21 cellular contexts compared by ENCODE assay signal in genomic region chr18:2529154-2529553, GRCh38. TPM values are rescaled to one million over a fixed set of nuclear protein-coding genes. Genes with fewer than 3 reads are reported as not detected.
DNase-seq lines count a peak whose midpoint lies in the region; ATAC-seq and TF ChIP-seq lines count a peak whose summit lies in the region.
"Had no signal": no experiment of that assay in that cellular context is flagged by ENCODE, and none has a peak within 500 bp of the region (broad histone marks: within the 10 kb centered on the region; RNA-seq: fewer than 3 reads in every experiment).

No MANE protein-coding gene starts in this region.

- no peak overlapping the region for H3K9ac ChIP-seq in endodermal cell (ENCODE audit: extremely low read depth, low read length, poor library complexity, severe bottlenecking)

- intact Hi-C loops in left ventricle myocardium superior (cut with micrococcal nuclease) = no loop called here
- intact Hi-C loops in naive thymus-derived CD4-positive, alpha-beta T cell (cut with micrococcal nuclease) = no loop called here

- H3K4me1 Mint-ChIP-seq in endodermal cell (peaks cover 9% of the 10 kb centered on the region), mesothelial cell of epicardium (peaks cover 8% of the 10 kb centered on the region)
- no peaks in the 10 kb centered on the region for H3K4me1 Mint-ChIP-seq in naive thymus-derived CD4-positive, alpha-beta T cell
- H3K4me1 Mint-ChIP-seq: activated naive CD4-positive, alpha-beta T cell treated with anti-CD3 and anti-CD28 coated beads, Interleukin-2, amount 10 ng/mL, durations not matched to agents 7 days and 5 days had no signal

- H3K27me3 Mint-ChIP-seq in endodermal cell (ENCODE audit: insufficient read depth) (no peaks in the 10 kb centered on the region), mesothelial cell of epicardium (ENCODE audit: low read depth) (no peaks in the 10 kb centered on the region)
- H3K27me3 Mint-ChIP-seq in naive thymus-derived CD4-positive, alpha-beta T cell = peaks cover 0 to 3% (median 0%) of the 10 kb centered on the region in 5 donors
- H3K27me3 Mint-ChIP-seq: activated CD8-positive, alpha-beta T cell treated with anti-CD3 and anti-CD28 coated beads for 36 hours; activated naive CD4-positive, alpha-beta T cell treated with anti-CD3 and anti-CD28 coated beads, Interleukin-2, amount 10 ng/mL, durations not matched to agents 7 days and 5 days had no signal

- H3K9me3 Mint-ChIP-seq in endodermal cell = peaks cover 37% of the 10 kb centered on the region
- H3K9me3 Mint-ChIP-seq in mesothelial cell of epicardium = peaks cover 12% of the 10 kb centered on the region
- peaks cover 0 to 6% (median 0%) of the 10 kb centered on the region in 11 donors for H3K9me3 Mint-ChIP-seq in naive thymus-derived CD4-positive, alpha-beta T cell
- H3K9me3 Mint-ChIP-seq: activated CD8-positive, alpha-beta T cell treated with anti-CD3 and anti-CD28 coated beads for 36 hours; activated naive CD4-positive, alpha-beta T cell treated with anti-CD3 and anti-CD28 coated beads, Interleukin-2, amount 10 ng/mL, durations not matched to agents 7 days and 5 days; T-helper 2 cell treated with Interferon-gamma antibody and Interleukin-4, amounts not matched to agents 5 μg/mL and 100 μg/mL, for 36 hours had no signal

- H3K9me3 ChIP-seq in endodermal cell (ENCODE audit: control insufficient read depth, low read length) = peaks cover 57% of the 10 kb centered on the region
- no peaks in the 10 kb centered on the region for H3K9me3 ChIP-seq in MG63
- H3K9me3 ChIP-seq in naive thymus-derived CD4-positive, alpha-beta T cell (ENCODE audit: control insufficient read depth in 2 of 3, low read length in 3 of 3) = no peaks in the 10 kb centered on the region
- H3K9me3 ChIP-seq: ascending aorta, mucosa of descending colon, suprapubic skin had no signal

- H3K36me3 Mint-ChIP-seq in endodermal cell (ENCODE audit: low read depth) (peaks cover 27% of the 10 kb centered on the region), mesothelial cell of epicardium (peaks cover 21% of the 10 kb centered on the region)
- peaks cover 2 to 41% (median 16%) of the 10 kb centered on the region in 5 donors for H3K36me3 Mint-ChIP-seq in naive thymus-derived CD4-positive, alpha-beta T cell

- TF ChIP-seq CTCF in endodermal cell (conservative IDR thresholded peaks at IDR 0.05) (no peak), mesothelial cell of epicardium (IDR thresholded peaks at IDR 0.05; ENCODE audit: unreplicated experiment) (no peak)

- no peak for ATAC-seq in left ventricle myocardium superior
- no peak for ATAC-seq in naive thymus-derived CD4-positive, alpha-beta T cell
- ATAC-seq: activated CD8-positive, alpha-beta T cell treated with anti-CD3 and anti-CD28 coated beads for 36 hours; mucosa of descending colon had no signal

- H3K27ac ChIP-seq in endodermal cell (ENCODE audit: low read depth, low read length) = no peak overlapping the region
- no peak overlapping the region for H3K27ac ChIP-seq in naive thymus-derived CD4-positive, alpha-beta T cell (ENCODE audit: low read depth, low read length)
- H3K27ac ChIP-seq: ascending aorta, SK-N-MC, suprapubic skin had no signal

- H3K36me3 ChIP-seq in endodermal cell (ENCODE audit: control insufficient read depth, insufficient read depth, low read length) (peaks cover 7% of the 10 kb centered on the region), MG63 (no peaks in the 10 kb centered on the region)
- H3K36me3 ChIP-seq in naive thymus-derived CD4-positive, alpha-beta T cell (ENCODE audit: control insufficient read depth in 2 of 3, insufficient read depth in 3 of 3, low read length in 3 of 3) = peaks cover 0 to under 1% (median 0%) of the 10 kb centered on the region in 3 experiments
- H3K36me3 ChIP-seq: ascending aorta, suprapubic skin had no signal

- H3K27me3 ChIP-seq in endodermal cell (ENCODE audit: control insufficient read depth, insufficient read depth, low read length, poor library complexity, severe bottlenecking) = no peaks in the 10 kb centered on the region
- no peaks in the 10 kb centered on the region for H3K27me3 ChIP-seq in MG63
- H3K27me3 ChIP-seq in naive thymus-derived CD4-positive, alpha-beta T cell (ENCODE audit: control insufficient read depth in 2 of 2, insufficient read depth in 2 of 2, low read length in 2 of 2) = no peaks in the 10 kb centered on the region
- H3K27me3 ChIP-seq: ascending aorta, suprapubic skin had no signal

- H3K4me3 Mint-ChIP-seq in endodermal cell (no peak overlapping the region), mesothelial cell of epicardium (no peak overlapping the region)
- H3K4me3 Mint-ChIP-seq in naive thymus-derived CD4-positive, alpha-beta T cell = no peak overlapping the region
- H3K4me3 Mint-ChIP-seq: activated CD8-positive, alpha-beta T cell treated with anti-CD3 and anti-CD28 coated beads for 36 hours; activated naive CD4-positive, alpha-beta T cell treated with anti-CD3 and anti-CD28 coated beads, Interleukin-2, amount 10 ng/mL, durations not matched to agents 7 days and 5 days; T-helper 2 cell treated with Interferon-gamma antibody and Interleukin-4, amounts not matched to agents 5 μg/mL and 100 μg/mL, for 36 hours had no signal

- H3K27ac Mint-ChIP-seq in endodermal cell (no peak overlapping the region), mesothelial cell of epicardium (peak overlapping the region; percentile 5)
- H3K27ac Mint-ChIP-seq in naive thymus-derived CD4-positive, alpha-beta T cell = peak overlapping the region in 1 of 9 donors; percentile 4
- H3K27ac Mint-ChIP-seq: activated CD8-positive, alpha-beta T cell treated with anti-CD3 and anti-CD28 coated beads for 36 hours; activated naive CD4-positive, alpha-beta T cell treated with anti-CD3 and anti-CD28 coated beads, Interleukin-2, amount 10 ng/mL, durations not matched to agents 7 days and 5 days; T-helper 2 cell treated with Interferon-gamma antibody and Interleukin-4, amounts not matched to agents 5 μg/mL and 100 μg/mL, for 36 hours had no signal

- H3K4me1 ChIP-seq in endodermal cell (ENCODE audit: control insufficient read depth, insufficient read depth, low read length) = no peaks in the 10 kb centered on the region
- no peaks in the 10 kb centered on the region for H3K4me1 ChIP-seq in naive thymus-derived CD4-positive, alpha-beta T cell (ENCODE audit: control insufficient read depth in 2 of 2, insufficient read depth in 2 of 2, low read length in 2 of 2)
- H3K4me1 ChIP-seq: ascending aorta, suprapubic skin had no signal

- 92% methylated on average over 3 to 6 of the region's 7 CpGs for WGBS in endodermal cell (ENCODE audit: insufficient coverage in 1 of 2, insufficient read length in 1 of 2), 2 experiments

- CTCF ChIA-PET in naive thymus-derived CD4-positive, alpha-beta T cell (lab: Charles Lee) = no interaction called here

- DNase-seq in EH (ENCODE audit: low read depth) = peak; percentile 73
- DNase-seq in M059J (ENCODE audit: low read depth) = peak; percentile 82
- peak; percentile 56 for DNase-seq in endodermal cell
- peak in 1 of 2 experiments; percentile 30 for DNase-seq in mesothelial cell of epicardium (ENCODE audit: low spot score in 2 of 2, unreplicated experiment in 2 of 2)
- no peak for DNase-seq in NCI-H2029 treated with DMSO at 0.1 percent for 48 hours (lab: John Stamatoyannopoulos, UW)
- DNase-seq in left ventricle myocardium superior = no peak
- DNase-seq in MG63 = no peak
- DNase-seq in naive thymus-derived CD4-positive, alpha-beta T cell = no peak
- DNase-seq: activated CD8-positive, alpha-beta T cell treated with anti-CD3 and anti-CD28 coated beads for 36 hours; activated naive CD4-positive, alpha-beta T cell treated with anti-CD3 and anti-CD28 coated beads, Interleukin-2, amount 10 ng/mL, durations not matched to agents 7 days and 5 days; activated T-cell treated with anti-CD3 and anti-CD28 coated beads, Interleukin-2, amount 50 U/mL, for 1 hour; DND-41; hippocampal formation; mucosa of descending colon; NCI-H1694 treated with DMSO at 0.1 percent for 48 hours; NCI-H345; stimulated activated CD4-positive, alpha-beta T cell treated with anti-CD3 and anti-CD28 coated beads, Interleukin-12 subunit alpha, Interleukin-12 subunit beta, amount 100 ng/mL, for 4 hours had no signal

- POLR2A ChIA-PET in naive thymus-derived CD4-positive, alpha-beta T cell (lab: Charles Lee) = no interaction called here

- H3K4me3 ChIP-seq in endodermal cell (ENCODE audit: low read length) = no peak overlapping the region
- no peak overlapping the region for H3K4me3 ChIP-seq in MG63
- no peak overlapping the region for H3K4me3 ChIP-seq in naive thymus-derived CD4-positive, alpha-beta T cell (ENCODE audit: low read length)
- H3K4me3 ChIP-seq: ascending aorta, mucosa of descending colon, SK-N-MC, suprapubic skin had no signal

RNA-seq across cellular contexts. Expression of gene METTL4, which starts 42.2 kb away (rescaled TPM):
- 7.9 and 11.7 TPM in 2 replicates for total RNA-seq in M059J (2014; rRNA removed; shearing (Covaris generic))
- total RNA-seq in endodermal cell (10 to 100 TPM; 11.2 to 17.5 TPM), mesothelial cell of epicardium (9.6 to 14.4 TPM (median 10.7 TPM) in 3 replicates), left ventricle myocardium superior (5.9 TPM)
- 17.5 TPM for polyA plus RNA-seq in endodermal cell (2013, experiment 1 of 2)
- polyA plus RNA-seq in endodermal cell (2013, experiment 2 of 2) = 17.3 TPM
- total RNA-seq in MG63 (2014; rRNA removed; shearing (Covaris generic); ENCODE audit: low replicate concordance) = 6.6 and 10.8 TPM in 2 replicates
- 10 to 100 TPM; 13.8 to 32.5 (median 22.8) TPM for total RNA-seq in naive thymus-derived CD4-positive, alpha-beta T cell
- polyA plus RNA-seq in naive thymus-derived CD4-positive, alpha-beta T cell = 10 to 100 TPM; 12.0 to 18.7 TPM
- total RNA-seq: ascending aorta had no signal

RNA-seq across cellular contexts. Expression of gene NDC80, which starts 42.2 kb away (rescaled TPM):
- total RNA-seq in M059J (2014; rRNA removed; shearing (Covaris generic)) = 52.0 and 65.8 TPM in 2 replicates
- total RNA-seq in endodermal cell = 10 to 100 TPM; 29.7 to 61.8 TPM
- polyA plus RNA-seq in endodermal cell (2013, experiment 1 of 2) = 52.1 TPM
- polyA plus RNA-seq in endodermal cell (2013, experiment 2 of 2) = 53.9 TPM
- total RNA-seq in mesothelial cell of epicardium = 13.4 to 16.1 TPM (median 15.0 TPM) in 3 replicates
- 0.50 TPM for total RNA-seq in left ventricle myocardium superior
- 43.0 and 67.2 TPM in 2 replicates for total RNA-seq in MG63 (2014; rRNA removed; shearing (Covaris generic); ENCODE audit: low replicate concordance)
- 10 to 100 TPM in 1 of 5 experiments, 1 to 10 TPM in 4; 2.4 to 53.6 (median 2.7) TPM for total RNA-seq in naive thymus-derived CD4-positive, alpha-beta T cell
- 1 to 10 TPM; 1.3 to 2.4 TPM for polyA plus RNA-seq in naive thymus-derived CD4-positive, alpha-beta T cell
- total RNA-seq: ascending aorta had no signal

Comparison
In these comparisons a context has a peak if more than half of its experiments do, and no peak if none do; other contexts are left out.
1. DNase-seq: peak in EH (single experiment), M059J (single experiment) and endodermal cell (single experiment); none in NCI-H2029 treated with DMSO at 0.1 percent for 48 hours (single experiment), left ventricle myocardium superior (single experiment), MG63 (single experiment) and naive thymus-derived CD4-positive, alpha-beta T cell (0 of 9).